In the genomic region with DNA sequence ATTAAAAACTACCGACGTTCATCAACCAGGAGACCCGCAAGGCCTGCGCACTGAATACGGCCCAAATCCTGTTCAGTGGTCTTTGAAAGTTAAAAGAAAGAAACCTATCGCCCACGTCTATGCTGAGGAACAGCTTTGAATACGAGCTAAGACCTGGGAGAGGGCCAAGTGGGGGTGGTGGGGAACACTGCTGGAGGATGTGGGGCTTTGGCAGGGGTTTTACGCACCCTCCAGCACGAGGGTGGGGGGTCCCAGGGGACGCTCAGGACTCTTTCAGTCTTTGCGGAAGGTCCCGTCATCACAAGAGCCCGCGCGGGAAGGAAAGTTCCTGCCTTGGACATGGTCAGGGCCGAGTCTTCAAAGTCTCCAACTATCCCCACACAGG, we compare ENCODE assay signal across 1 cellular context.
TF ChIP-seq lines count a peak whose summit lies in the region.

No MANE protein-coding gene starts in this region.

TF ChIP-seq in HepG2, 621 proteins besides CTCF, POLR2A, EP300 and RAD21:
- TF ChIP-seq, protein P1, sequence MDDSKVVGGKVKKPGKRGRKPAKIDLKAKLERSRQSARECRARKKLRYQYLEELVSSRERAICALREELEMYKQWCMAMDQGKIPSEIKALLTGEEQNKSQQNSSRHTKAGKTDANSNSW (CRISPR knock-in tag; IDR thresholded peaks at IDR 0.05; ENCODE audit: borderline replicate concordance): no peak
- TF ChIP-seq, protein P2, sequence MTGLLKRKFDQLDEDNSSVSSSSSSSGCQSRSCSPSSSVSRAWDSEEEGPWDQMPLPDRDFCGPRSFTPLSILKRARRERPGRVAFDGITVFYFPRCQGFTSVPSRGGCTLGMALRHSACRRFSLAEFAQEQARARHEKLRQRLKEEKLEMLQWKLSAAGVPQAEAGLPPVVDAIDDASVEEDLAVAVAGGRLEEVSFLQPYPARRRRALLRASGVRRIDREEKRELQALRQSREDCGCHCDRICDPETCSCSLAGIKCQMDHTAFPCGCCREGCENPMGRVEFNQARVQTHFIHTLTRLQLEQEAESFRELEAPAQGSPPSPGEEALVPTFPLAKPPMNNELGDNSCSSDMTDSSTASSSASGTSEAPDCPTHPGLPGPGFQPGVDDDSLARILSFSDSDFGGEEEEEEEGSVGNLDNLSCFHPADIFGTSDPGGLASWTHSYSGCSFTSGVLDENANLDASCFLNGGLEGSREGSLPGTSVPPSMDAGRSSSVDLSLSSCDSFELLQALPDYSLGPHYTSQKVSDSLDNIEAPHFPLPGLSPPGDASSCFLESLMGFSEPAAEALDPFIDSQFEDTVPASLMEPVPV (CRISPR knock-in tag; IDR thresholded peaks at IDR 0.05): no peak
- TF ChIP-seq, protein P3, sequence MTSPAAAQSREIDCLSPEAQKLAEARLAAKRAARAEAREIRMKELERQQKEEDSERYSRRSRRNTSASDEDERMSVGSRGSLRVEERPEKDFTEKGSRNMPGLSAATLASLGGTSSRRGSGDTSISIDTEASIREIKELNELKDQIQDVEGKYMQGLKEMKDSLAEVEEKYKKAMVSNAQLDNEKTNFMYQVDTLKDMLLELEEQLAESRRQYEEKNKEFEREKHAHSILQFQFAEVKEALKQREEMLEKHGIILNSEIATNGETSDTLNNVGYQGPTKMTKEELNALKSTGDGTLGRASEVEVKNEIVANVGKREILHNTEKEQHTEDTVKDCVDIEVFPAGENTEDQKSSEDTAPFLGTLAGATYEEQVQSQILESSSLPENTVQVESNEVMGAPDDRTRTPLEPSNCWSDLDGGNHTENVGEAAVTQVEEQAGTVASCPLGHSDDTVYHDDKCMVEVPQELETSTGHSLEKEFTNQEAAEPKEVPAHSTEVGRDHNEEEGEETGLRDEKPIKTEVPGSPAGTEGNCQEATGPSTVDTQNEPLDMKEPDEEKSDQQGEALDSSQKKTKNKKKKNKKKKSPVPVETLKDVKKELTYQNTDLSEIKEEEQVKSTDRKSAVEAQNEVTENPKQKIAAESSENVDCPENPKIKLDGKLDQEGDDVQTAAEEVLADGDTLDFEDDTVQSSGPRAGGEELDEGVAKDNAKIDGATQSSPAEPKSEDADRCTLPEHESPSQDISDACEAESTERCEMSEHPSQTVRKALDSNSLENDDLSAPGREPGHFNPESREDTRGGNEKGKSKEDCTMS (CRISPR knock-in tag; conservative IDR thresholded peaks at IDR 0.05): no peak
- TF ChIP-seq, protein P4, sequence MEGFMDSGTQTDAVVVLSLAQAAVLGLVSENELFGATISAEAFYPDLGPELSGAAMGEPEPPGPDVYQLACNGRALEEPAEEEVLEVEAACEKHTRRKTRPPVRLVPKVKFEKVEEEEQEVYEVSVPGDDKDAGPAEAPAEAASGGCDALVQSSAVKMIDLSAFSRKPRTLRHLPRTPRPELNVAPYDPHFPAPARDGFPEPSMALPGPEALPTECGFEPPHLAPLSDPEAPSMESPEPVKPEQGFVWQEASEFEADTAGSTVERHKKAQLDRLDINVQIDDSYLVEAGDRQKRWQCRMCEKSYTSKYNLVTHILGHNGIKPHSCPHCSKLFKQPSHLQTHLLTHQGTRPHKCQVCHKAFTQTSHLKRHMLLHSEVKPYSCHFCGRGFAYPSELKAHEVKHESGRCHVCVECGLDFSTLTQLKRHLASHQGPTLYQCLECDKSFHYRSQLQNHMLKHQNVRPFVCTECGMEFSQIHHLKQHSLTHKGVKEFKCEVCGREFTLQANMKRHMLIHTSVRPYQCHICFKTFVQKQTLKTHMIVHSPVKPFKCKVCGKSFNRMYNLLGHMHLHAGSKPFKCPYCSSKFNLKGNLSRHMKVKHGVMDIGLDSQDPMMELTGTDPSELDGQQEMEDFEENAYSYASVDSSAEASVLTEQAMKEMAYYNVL (CRISPR knock-in tag; IDR thresholded peaks at IDR 0.05; ENCODE audit: borderline replicate concordance): no peak
- no peak for TF ChIP-seq KLF16 (CRISPR knock-in tag; IDR thresholded peaks at IDR 0.05)
